Comparison of ENCODE assay signal across 28 cellular contexts in genomic region chr12:114439306-114439705, GRCh38. TPM values are rescaled to one million over a fixed set of nuclear protein-coding genes. Genes with fewer than 3 reads are reported as not detected.
"Had no signal": no experiment of that assay in that cellular context is flagged by ENCODE, and none has a peak within 500 bp of the region (broad histone marks: within the 10 kb centered on the region; RNA-seq: fewer than 3 reads in every experiment).

No MANE protein-coding gene starts in this region.

- H3K27ac ChIP-seq: coronary artery, esophagus squamous epithelium, gastroesophageal sphincter, ovary, prostate gland, right lobe of liver, tibial artery had no signal

- H3K9me3 ChIP-seq: ovary, prostate gland, right lobe of liver, tibial artery had no signal

- H3K9me3 Mint-ChIP-seq: activated naive CD8-positive, alpha-beta T cell treated with anti-CD3 and anti-CD28 coated beads, Interleukin-2, amount 10 ng/mL, durations not matched to agents 7 days and 5 days; activated T-helper 17 cell treated with anti-CD3 and anti-CD28 coated beads, Interleukin-2, amount 50 U/mL, for 72 hours; stimulated activated effector memory CD8-positive, alpha-beta T cell treated with anti-CD3 and anti-CD28 coated beads, Interleukin-12 subunit alpha, Interleukin-12 subunit beta, amount 100 ng/mL, for 72 hours had no signal

- H3K4me3 Mint-ChIP-seq: activated CD4-positive, alpha-beta T cell treated with anti-CD3 and anti-CD28 coated beads for 36 hours; activated T-cell treated with anti-CD3 and anti-CD28 coated beads, Interleukin-2, amount 50 U/mL, for 24 hours; activated T-helper 17 cell treated with anti-CD3 and anti-CD28 coated beads, Interleukin-2, amount 50 U/mL, for 72 hours; natural killer cell; stimulated activated effector memory CD8-positive, alpha-beta T cell treated with anti-CD3 and anti-CD28 coated beads, Interleukin-12 subunit alpha, Interleukin-12 subunit beta, amount 100 ng/mL, for 72 hours had no signal

- H3K4me1 ChIP-seq: esophagus squamous epithelium, prostate gland, right lobe of liver had no signal

- H3K36me3 ChIP-seq: esophagus squamous epithelium, gastroesophageal sphincter, ovary, prostate gland, right lobe of liver, tibial artery had no signal

- H3K36me3 Mint-ChIP-seq: activated naive CD8-positive, alpha-beta T cell treated with anti-CD3 and anti-CD28 coated beads, Interleukin-2, amount 10 ng/mL, durations not matched to agents 7 days and 5 days; natural killer cell had no signal

- H3K4me1 Mint-ChIP-seq: activated CD4-positive, alpha-beta T cell treated with anti-CD3 and anti-CD28 coated beads for 36 hours; activated naive CD8-positive, alpha-beta T cell treated with anti-CD3 and anti-CD28 coated beads, Interleukin-2, amount 10 ng/mL, durations not matched to agents 7 days and 5 days; activated T-helper 17 cell treated with anti-CD3 and anti-CD28 coated beads, Interleukin-2, amount 50 U/mL, for 72 hours; natural killer cell; stimulated activated effector memory CD8-positive, alpha-beta T cell treated with anti-CD3 and anti-CD28 coated beads, Interleukin-12 subunit alpha, Interleukin-12 subunit beta, amount 100 ng/mL, for 72 hours had no signal

- H3K4me3 ChIP-seq: coronary artery, esophagus squamous epithelium, gastroesophageal sphincter, lung, ovary, prostate gland, right lobe of liver, skin epidermis, tibial artery had no signal

- DNase-seq: activated CD4-positive, alpha-beta T cell treated with anti-CD3 and anti-CD28 coated beads for 36 hours; activated CD4-positive, alpha-beta T cell treated with anti-CD3 and anti-CD28 coated beads, Interleukin-2, amount 50 U/mL, for 4 hours; activated CD8-positive, alpha-beta memory T cell treated with anti-CD3 and anti-CD28 coated beads for 24 hours; activated CD8-positive, alpha-beta memory T cell treated with anti-CD3 and anti-CD28 coated beads, Interleukin-2, amount 50 U/mL, for 4 hours; activated naive CD4-positive, alpha-beta T cell treated with Interleukin-2 at 50 U/mL for 16 hours; activated naive CD8-positive, alpha-beta T cell treated with anti-CD3 and anti-CD28 coated beads, Interleukin-2, amount 10 ng/mL, durations not matched to agents 7 days and 5 days; activated T-cell treated with anti-CD3 and anti-CD28 coated beads, Interleukin-2, amount 50 U/mL, for 24 hours; amniotic stem cell; esophagus squamous epithelium; head of caudate nucleus; kidney; midbrain; natural killer cell; ovary; right lobe of liver; stimulated activated CD4-positive, alpha-beta T cell treated with anti-CD3 and anti-CD28 coated beads, Interleukin-1b, Interleukin-23, amount 100 ng/mL, for 48 hours; stimulated activated naive CD8-positive, alpha-beta T cell treated with anti-CD3 and anti-CD28 coated beads, Interleukin-15, amount 100 ng/mL, for 72 hours; T-helper 1 cell; tibial artery had no signal

- H3K27me3 ChIP-seq: ovary had no signal

- H3K27ac Mint-ChIP-seq: activated CD4-positive, alpha-beta T cell treated with anti-CD3 and anti-CD28 coated beads for 36 hours; activated T-cell treated with anti-CD3 and anti-CD28 coated beads, Interleukin-2, amount 50 U/mL, for 24 hours; activated T-helper 17 cell treated with anti-CD3 and anti-CD28 coated beads, Interleukin-2, amount 50 U/mL, for 72 hours; natural killer cell; stimulated activated effector memory CD8-positive, alpha-beta T cell treated with anti-CD3 and anti-CD28 coated beads, Interleukin-12 subunit alpha, Interleukin-12 subunit beta, amount 100 ng/mL, for 72 hours; stimulated activated naive CD8-positive, alpha-beta T cell treated with anti-CD3 and anti-CD28 coated beads, Interleukin-15, amount 100 ng/mL, for 72 hours had no signal

- ATAC-seq: activated CD4-positive, alpha-beta T cell treated with anti-CD3 and anti-CD28 coated beads for 36 hours; activated T-helper 17 cell treated with anti-CD3 and anti-CD28 coated beads, Interleukin-2, amount 50 U/mL, for 72 hours; gastroesophageal sphincter; left lobe of liver; natural killer cell; right lobe of liver; stimulated activated effector memory CD8-positive, alpha-beta T cell treated with anti-CD3 and anti-CD28 coated beads, Interleukin-12 subunit alpha, Interleukin-12 subunit beta, amount 100 ng/mL, for 72 hours; stimulated activated naive CD8-positive, alpha-beta T cell treated with anti-CD3 and anti-CD28 coated beads, Interleukin-15, amount 100 ng/mL, for 72 hours had no signal

RNA-seq across cellular contexts. Expression of gene TBX5, which starts 33.4 kb away (rescaled TPM):
- total RNA-seq: activated CD4-positive, alpha-beta T cell treated with anti-CD3 and anti-CD28 coated beads for 36 hours; activated naive CD8-positive, alpha-beta T cell treated with anti-CD3 and anti-CD28 coated beads, Interleukin-2, amount 10 ng/mL, durations not matched to agents 7 days and 5 days; activated T-helper 17 cell treated with anti-CD3 and anti-CD28 coated beads, Interleukin-2, amount 50 U/mL, for 72 hours; bronchial epithelial cell; kidney; left lobe of liver; natural killer cell; right lobe of liver had no signal
